ENCODE assay signal across 8 cellular contexts in the genomic region with DNA sequence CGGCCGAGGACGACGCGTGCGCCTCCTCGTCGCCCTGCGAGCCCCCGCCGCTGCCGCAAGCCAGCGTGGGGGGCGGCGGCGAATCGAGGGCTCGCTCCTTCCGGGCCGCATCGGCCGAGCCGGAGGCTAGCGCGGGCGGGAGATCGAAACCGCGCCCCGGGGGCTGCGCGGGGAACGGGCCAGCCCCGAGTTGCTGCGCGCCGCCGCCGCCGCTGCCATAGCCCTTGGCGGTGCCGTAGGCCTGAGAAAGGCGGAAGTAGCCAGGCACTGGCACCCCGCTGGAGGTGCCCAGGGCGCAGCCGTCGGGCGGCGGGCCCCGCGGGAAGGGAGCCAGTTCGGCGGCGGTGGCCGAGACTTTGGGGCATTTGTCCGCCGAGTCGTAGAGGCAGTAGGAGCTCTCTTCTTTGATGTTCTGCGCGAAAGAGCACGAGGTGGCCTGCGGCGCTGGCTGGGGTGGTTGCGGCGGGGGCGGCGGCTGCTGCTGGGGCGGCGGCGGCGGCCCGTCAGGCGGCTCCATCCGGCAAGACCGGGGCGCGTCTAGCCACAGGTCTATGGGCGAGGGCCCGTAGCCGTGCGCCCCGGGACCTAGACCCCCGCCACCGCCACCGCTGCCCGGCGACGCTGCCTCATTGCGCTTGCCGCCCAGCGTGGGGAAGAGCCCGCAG. TPM values are rescaled to one million over a fixed set of nuclear protein-coding genes. Genes with fewer than 3 reads are reported as not detected.
DNase-seq lines count a peak whose midpoint lies in the region; ATAC-seq, FAIRE-seq and TF ChIP-seq lines count a peak whose summit lies in the region.

No MANE protein-coding gene starts in this region.

- peak overlapping the region; percentile 98 for H3K4me2 ChIP-seq in keratinocyte (ENCODE audit: control insufficient read depth, extremely low read depth, insufficient read depth, low read depth, low read length)

- H3K36me3 ChIP-seq in H7 (replicated peaks; ENCODE audit: control insufficient read depth, insufficient read depth, low read length) (no peaks in the 10 kb centered on the region), keratinocyte (ENCODE audit: control insufficient read depth in 2 of 2, extremely low read depth in 1 of 2, insufficient read depth in 2 of 2, low read length in 2 of 2) (peaks cover 0 to 4% of the 10 kb centered on the region in 2 experiments), stomach (no peaks in the 10 kb centered on the region)

- H3K9ac ChIP-seq in keratinocyte (ENCODE audit: control insufficient read depth, extremely low read depth, insufficient read depth, low read length), result peak overlapping the region; percentile 83

- intact Hi-C loops in stomach (cut with DNase I; ENCODE audit: low total_unique reads), result loop anchor here (10.0 kb wide), 1 partner anchor 1299 kb away; no protein-coding TSS in a partner anchor

- WGBS in stomach, 5 donors, result 0 to 5% (median 3%) methylated on average over 11 to 92 of the region's 92 CpGs

- peaks cover 25% of the 10 kb centered on the region for H3K4me1 ChIP-seq in keratinocyte (ENCODE audit: control insufficient read depth, extremely low read depth, insufficient read depth, low read length)
- H3K4me1 ChIP-seq in stomach, result peaks cover 27 to 46% (median 42%) of the 10 kb centered on the region in 4 donors

- H3K9me3 ChIP-seq in keratinocyte (ENCODE audit: control insufficient read depth, low read depth, low read length) (no peaks in the 10 kb centered on the region), stomach (peaks cover 0 to 18% (median 0%) of the 10 kb centered on the region in 4 donors)

- TF ChIP-seq EP300 in stomach (IDR thresholded peaks at IDR 0.05), result no peak

- peaks cover 2% of the 10 kb centered on the region for H3K36me3 Mint-ChIP-seq in activated CD8-positive, alpha-beta memory T cell treated with anti-CD3 and anti-CD28 coated beads, Interleukin-2, amount 10 ng/mL, durations not matched to agents 7 days and 5 days

- peaks cover 41% of the 10 kb centered on the region for H3K79me2 ChIP-seq in keratinocyte (ENCODE audit: control insufficient read depth, insufficient read depth, low read length)

- H3K27me3 Mint-ChIP-seq in activated CD8-positive, alpha-beta memory T cell treated with anti-CD3 and anti-CD28 coated beads, Interleukin-2, amount 10 ng/mL, durations not matched to agents 7 days and 5 days, result peaks cover 80% of the 10 kb centered on the region

- H3K4me1 Mint-ChIP-seq in activated CD8-positive, alpha-beta memory T cell treated with anti-CD3 and anti-CD28 coated beads, Interleukin-2, amount 10 ng/mL, durations not matched to agents 7 days and 5 days, result peaks cover 7% of the 10 kb centered on the region

- no peak overlapping the region for H3K4me3 Mint-ChIP-seq in activated CD8-positive, alpha-beta memory T cell treated with anti-CD3 and anti-CD28 coated beads, Interleukin-2, amount 10 ng/mL, durations not matched to agents 7 days and 5 days

- peak; percentile 33 for ATAC-seq in activated CD8-positive, alpha-beta memory T cell treated with anti-CD3 and anti-CD28 coated beads, Interleukin-2, amount 10 ng/mL, durations not matched to agents 7 days and 5 days

- no peak for TF ChIP-seq CTCF in AG09309 (IDR thresholded peaks at IDR 0.05; ENCODE audit: control insufficient read depth, insufficient read depth, low read depth, low read length, missing control alignments)
- no peak for TF ChIP-seq CTCF in keratinocyte (optimal IDR thresholded peaks at IDR 0.05 in 1 of 3, IDR thresholded peaks at IDR 0.05 in 1 of 3, conservative IDR thresholded peaks at IDR 0.05 in 1 of 3; ENCODE audit: extremely low read depth in 1 of 3, insufficient read depth in 2 of 3, low read length in 3 of 3)
- no peak for TF ChIP-seq CTCF in stomach (IDR thresholded peaks at IDR 0.05)

- peak overlapping the region; percentile 87 for H3K4me3 ChIP-seq in AG09309 (ENCODE audit: control insufficient read depth, low read depth, low read length)
- no peak overlapping the region for H3K4me3 ChIP-seq in H7 (ENCODE audit: insufficient read depth, low read depth, low read length)
- peak overlapping the region; percentile 78 to 94 (median 84) for H3K4me3 ChIP-seq in keratinocyte (ENCODE audit: control insufficient read depth in 2 of 3, extremely low read depth in 1 of 3, insufficient read depth in 2 of 3, low read depth in 1 of 3, low read length in 3 of 3)
- H3K4me3 ChIP-seq in stomach, result peak overlapping the region; percentile 38 to 54 (median 45)

- no peaks in the 10 kb centered on the region for H4K20me1 ChIP-seq in keratinocyte (ENCODE audit: control insufficient read depth, extremely low read depth, insufficient read depth, low read length)

- H3K27me3 ChIP-seq in H7 (ENCODE audit: control insufficient read depth, insufficient read depth, low read length) (peaks cover 100% of the 10 kb centered on the region), keratinocyte (ENCODE audit: control insufficient read depth, extremely low read depth, insufficient read depth, low read length) (peaks cover 6% of the 10 kb centered on the region), stomach (peaks cover 53 to 100% (median 100%) of the 10 kb centered on the region in 3 donors)

- CTCF ChIA-PET in activated CD8-positive, alpha-beta memory T cell treated with anti-CD3 and anti-CD28 coated beads, Interleukin-2, amount 10 ng/mL, durations not matched to agents 7 days and 5 days (lab: Charles Lee), result interaction anchor here (1.2 to 1.3 kb wide), 2 partner anchors 22 to 23 kb away, joined by 3 to 5 read pairs; no protein-coding TSS in a partner anchor

- peak overlapping the region; percentile 67 for H2AFZ ChIP-seq in keratinocyte (ENCODE audit: control insufficient read depth, low read length)

- H3K27ac ChIP-seq in keratinocyte (ENCODE audit: control insufficient read depth, insufficient read depth, low read length), result peak overlapping the region; percentile 54
- no peak overlapping the region for H3K27ac ChIP-seq in stomach

- H3K9me1 ChIP-seq in keratinocyte (ENCODE audit: control insufficient read depth, extremely low read depth, insufficient read depth, low read length), result no peaks in the 10 kb centered on the region

- no peak for DNase-seq in AG09309 (ENCODE audit: low read depth)
- peak; percentile 81 for DNase-seq in H7
- DNase-seq in activated CD8-positive, alpha-beta memory T cell treated with anti-CD3 and anti-CD28 coated beads, Interleukin-2, amount 10 ng/mL, durations not matched to agents 7 days and 5 days, result no peak
- DNase-seq in keratinocyte (ENCODE audit: low read depth, low spot score), result no peak
- DNase-seq in stomach, result peak; percentile 28
- no peak for DNase-seq in putamen (ENCODE audit: low spot score)
- no peak for DNase-seq in NCI-H1092 treated with DMSO at 0.1 percent for 48 hours (lab: John Stamatoyannopoulos, UW)
- no peak for DNase-seq in retina

- no peak for TF ChIP-seq POLR2A in stomach (IDR thresholded peaks at IDR 0.05)

- FAIRE-seq in keratinocyte (lab: Jason Lieb, UNC), result no peak

- dilution Hi-C loops in keratinocyte (cut with MboI; ENCODE audit: extremely low pct_ligation_motif_present, low sequenced_read_pairs), result no loop called here

- H3K9me3 Mint-ChIP-seq in activated CD8-positive, alpha-beta memory T cell treated with anti-CD3 and anti-CD28 coated beads, Interleukin-2, amount 10 ng/mL, durations not matched to agents 7 days and 5 days (ENCODE audit: low read depth), result no peaks in the 10 kb centered on the region

- H3K27ac Mint-ChIP-seq in activated CD8-positive, alpha-beta memory T cell treated with anti-CD3 and anti-CD28 coated beads, Interleukin-2, amount 10 ng/mL, durations not matched to agents 7 days and 5 days, result no peak overlapping the region

RNA-seq across cellular contexts. Expression of a gene that starts 0.6 kb away (rescaled TPM):
- not detected in 2 replicates for total RNA-seq in H7 (2014; rRNA removed; shearing (Covaris generic))
- total RNA-seq in activated CD8-positive, alpha-beta memory T cell treated with anti-CD3 and anti-CD28 coated beads, Interleukin-2, amount 10 ng/mL, durations not matched to agents 7 days and 5 days, result not detected
- polyA plus RNA-seq in keratinocyte (1.6 to 4.5 TPM (median 2.4 TPM) in 3 replicates), stomach (under 1 TPM in 1 of 3 donors, not detected in 2; 0.18 TPM)
- polyA plus RNA-seq in keratinocyte (2011; ENCODE audit: low read depth), result 0.40 TPM
- polyA plus RNA-seq in keratinocyte (2011; cell fraction: cytosol; rRNA removed), result 2.0 and 2.2 TPM in 2 replicates
- 2.0 and 2.1 TPM in 2 replicates for polyA plus RNA-seq in keratinocyte (2011; cell fraction: nucleus; rRNA removed)
- polyA plus RNA-seq in keratinocyte (2012; ENCODE audit: low replicate concordance), result 2.5 and 9.5 TPM in 2 replicates
- polyA minus RNA-seq in keratinocyte, result 1.9 to 5.1 TPM (median 3.0 TPM) in 3 replicates
- not detected for polyA minus RNA-seq in keratinocyte (2011; cell fraction: cytosol; rRNA and poly(A)+ RNA removed)
- polyA minus RNA-seq in keratinocyte (2011; cell fraction: nucleus; rRNA and poly(A)+ RNA removed), result 0.47 and 0.84 TPM in 2 replicates
- total RNA-seq in stomach, result 100 to 1,000 TPM in 1 of 5 donors, under 1 TPM in 1, not detected in 3; 0.92 to 337 TPM

RNA-seq across cellular contexts. Expression of a gene that starts 8.2 kb away (rescaled TPM):
- total RNA-seq in H7 (2014; rRNA removed; shearing (Covaris generic)), result not detected in 2 replicates
- not detected for total RNA-seq in activated CD8-positive, alpha-beta memory T cell treated with anti-CD3 and anti-CD28 coated beads, Interleukin-2, amount 10 ng/mL, durations not matched to agents 7 days and 5 days
- 9.0 to 40.5 TPM (median 28.1 TPM) in 3 replicates for polyA plus RNA-seq in keratinocyte
- polyA plus RNA-seq in keratinocyte (2011; ENCODE audit: low read depth), result 76.1 TPM
- polyA plus RNA-seq in keratinocyte (2011; cell fraction: cytosol; rRNA removed), result 20.4 and 23.2 TPM in 2 replicates
- 22.3 and 31.4 TPM in 2 replicates for polyA plus RNA-seq in keratinocyte (2011; cell fraction: nucleus; rRNA removed)
- 21.1 and 27.0 TPM in 2 replicates for polyA plus RNA-seq in keratinocyte (2012; ENCODE audit: low replicate concordance)
- 1.5 to 5.7 TPM (median 4.0 TPM) in 3 replicates for polyA minus RNA-seq in keratinocyte
- polyA minus RNA-seq in keratinocyte (2011; cell fraction: cytosol; rRNA and poly(A)+ RNA removed), result 9.4 TPM
- 2.2 and 3.8 TPM in 2 replicates for polyA minus RNA-seq in keratinocyte (2011; cell fraction: nucleus; rRNA and poly(A)+ RNA removed)
- 10 to 100 TPM in 1 of 5 donors, not detected in 4; 68.1 TPM for total RNA-seq in stomach
- polyA plus RNA-seq in stomach, result under 1 TPM in 1 of 3 donors, not detected in 2; 0.25 TPM

RNA-seq across cellular contexts. Expression of a gene that starts 11.5 kb away (rescaled TPM):
- not detected in 2 replicates for total RNA-seq in H7 (2014; rRNA removed; shearing (Covaris generic))
- not detected for total RNA-seq in activated CD8-positive, alpha-beta memory T cell treated with anti-CD3 and anti-CD28 coated beads, Interleukin-2, amount 10 ng/mL, durations not matched to agents 7 days and 5 days
- 0.07 to 0.18 TPM (median 0.14 TPM) in 3 replicates for polyA plus RNA-seq in keratinocyte
- polyA plus RNA-seq in keratinocyte (2011; ENCODE audit: low read depth), result not detected
- polyA plus RNA-seq in keratinocyte (2011; cell fraction: cytosol; rRNA removed), result 0.17 and 0.19 TPM in 2 replicates
- 0.13 TPM in 2 replicates for polyA plus RNA-seq in keratinocyte (2011; cell fraction: nucleus; rRNA removed)
- 0.16 and 0.27 TPM in 2 replicates for polyA plus RNA-seq in keratinocyte (2012; ENCODE audit: low replicate concordance)
- polyA minus RNA-seq in keratinocyte, result not detected in 3 replicates
- not detected for polyA minus RNA-seq in keratinocyte (2011; cell fraction: cytosol; rRNA and poly(A)+ RNA removed)
- polyA minus RNA-seq in keratinocyte (2011; cell fraction: nucleus; rRNA and poly(A)+ RNA removed), result not detected in 2 replicates
- 1 to 10 TPM in 1 of 5 donors, not detected in 4; 5.2 TPM for total RNA-seq in stomach
- polyA plus RNA-seq in stomach, result not detected

RNA-seq across cellular contexts. Expression of a gene that starts 17.1 kb away (rescaled TPM):
- total RNA-seq in H7 (2014; rRNA removed; shearing (Covaris generic)), result not detected in 2 replicates
- total RNA-seq in activated CD8-positive, alpha-beta memory T cell treated with anti-CD3 and anti-CD28 coated beads, Interleukin-2, amount 10 ng/mL, durations not matched to agents 7 days and 5 days, result not detected
- polyA plus RNA-seq in keratinocyte, result 3.8 to 13.5 TPM (median 8.1 TPM) in 3 replicates
- polyA plus RNA-seq in keratinocyte (2011; ENCODE audit: low read depth), result 4.9 TPM
- 7.4 and 9.8 TPM in 2 replicates for polyA plus RNA-seq in keratinocyte (2011; cell fraction: cytosol; rRNA removed)
- polyA plus RNA-seq in keratinocyte (2011; cell fraction: nucleus; rRNA removed), result 5.2 and 6.0 TPM in 2 replicates
- 3.9 and 14.3 TPM in 2 replicates for polyA plus RNA-seq in keratinocyte (2012; ENCODE audit: low replicate concordance)
- polyA minus RNA-seq in keratinocyte, result 4.5 to 4.9 TPM (median 4.8 TPM) in 3 replicates
- polyA minus RNA-seq in keratinocyte (2011; cell fraction: cytosol; rRNA and poly(A)+ RNA removed), result 11.9 TPM
- polyA minus RNA-seq in keratinocyte (2011; cell fraction: nucleus; rRNA and poly(A)+ RNA removed), result 2.0 and 2.3 TPM in 2 replicates
- total RNA-seq in stomach, result 10 to 100 TPM in 1 of 5 donors, 1 to 10 TPM in 3, not detected in 1; 1.1 to 34.8 (median 3.3) TPM
- 1 to 10 TPM in 1 of 3 donors, under 1 TPM in 2; 0.98 to 7.9 (median 1.00) TPM for polyA plus RNA-seq in stomach

RNA-seq across cellular contexts. Expression of a gene that starts 21.2 kb away (rescaled TPM):
- not detected in 2 replicates for total RNA-seq in H7 (2014; rRNA removed; shearing (Covaris generic))
- not detected for total RNA-seq in activated CD8-positive, alpha-beta memory T cell treated with anti-CD3 and anti-CD28 coated beads, Interleukin-2, amount 10 ng/mL, durations not matched to agents 7 days and 5 days
- 0.17 to 0.84 TPM (median 0.58 TPM) in 3 replicates for polyA plus RNA-seq in keratinocyte
- polyA plus RNA-seq in keratinocyte (2011; ENCODE audit: low read depth), result 0.87 TPM
- polyA plus RNA-seq in keratinocyte (2011; cell fraction: cytosol; rRNA removed), result 0.55 and 0.95 TPM in 2 replicates
- polyA plus RNA-seq in keratinocyte (2011; cell fraction: nucleus; rRNA removed), result 1.2 and 2.0 TPM in 2 replicates
- polyA plus RNA-seq in keratinocyte (2012; ENCODE audit: low replicate concordance), result 1.1 and 3.2 TPM in 2 replicates
- polyA minus RNA-seq in keratinocyte, result 0.22 to 1.2 TPM in 2 of 3 replicates, not detected in the other
- polyA minus RNA-seq in keratinocyte (2011; cell fraction: cytosol; rRNA and poly(A)+ RNA removed), result 1.9 TPM
- polyA minus RNA-seq in keratinocyte (2011; cell fraction: nucleus; rRNA and poly(A)+ RNA removed), result 0.54 and 1.2 TPM in 2 replicates
- 10 to 100 TPM in 1 of 5 donors, 1 to 10 TPM in 2, under 1 TPM in 2; 0.87 to 42.6 (median 5.2) TPM for total RNA-seq in stomach
- polyA plus RNA-seq in stomach, result 1 to 10 TPM; 2.8 to 5.2 (median 4.8) TPM

Comparison
In these comparisons a context has a peak if more than half of its experiments do, and no peak if none do; other contexts are left out.
1. DNase-seq: peak in H7 (single experiment) and stomach (single experiment); none in AG09309 (single experiment), activated CD8-positive, alpha-beta memory T cell treated with anti-CD3 and anti-CD28 coated beads, Interleukin-2, amount 10 ng/mL, durations not matched to agents 7 days and 5 days (single experiment), keratinocyte (single experiment), putamen (single experiment), NCI-H1092 treated with DMSO at 0.1 percent for 48 hours (single experiment) and retina (single experiment).